8 cellular contexts compared by ENCODE assay signal in the genomic region with DNA sequence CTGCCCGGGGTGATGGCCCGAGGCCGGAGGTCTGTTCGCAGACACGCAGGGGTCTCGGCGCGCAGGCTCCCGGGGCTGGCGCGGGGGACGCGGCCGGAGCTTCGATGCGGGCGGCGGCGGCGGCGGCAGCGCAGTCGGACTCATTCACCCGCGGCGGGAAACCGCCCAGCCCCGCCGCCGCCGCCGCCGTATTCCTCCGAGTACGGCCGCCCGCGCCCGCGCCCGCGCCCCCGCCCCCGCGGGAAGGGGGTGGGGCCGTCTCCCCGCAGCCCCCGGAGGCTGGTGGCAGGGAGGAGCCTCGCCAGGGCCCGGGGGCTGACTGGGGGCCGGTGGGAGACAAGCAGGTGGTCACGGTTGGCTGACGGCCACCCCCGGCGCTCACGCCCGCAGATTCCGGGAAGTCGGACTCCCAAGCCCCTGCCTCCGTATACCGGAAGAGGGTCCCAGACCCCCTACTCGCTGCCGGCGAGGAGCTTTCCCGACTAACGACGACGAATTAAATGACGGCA. TPM values are rescaled to one million over a fixed set of nuclear protein-coding genes. Genes with fewer than 3 reads are reported as not detected.
DNase-seq lines count a peak whose midpoint lies in the region; ATAC-seq and TF ChIP-seq lines count a peak whose summit lies in the region.

A gene with protein sequence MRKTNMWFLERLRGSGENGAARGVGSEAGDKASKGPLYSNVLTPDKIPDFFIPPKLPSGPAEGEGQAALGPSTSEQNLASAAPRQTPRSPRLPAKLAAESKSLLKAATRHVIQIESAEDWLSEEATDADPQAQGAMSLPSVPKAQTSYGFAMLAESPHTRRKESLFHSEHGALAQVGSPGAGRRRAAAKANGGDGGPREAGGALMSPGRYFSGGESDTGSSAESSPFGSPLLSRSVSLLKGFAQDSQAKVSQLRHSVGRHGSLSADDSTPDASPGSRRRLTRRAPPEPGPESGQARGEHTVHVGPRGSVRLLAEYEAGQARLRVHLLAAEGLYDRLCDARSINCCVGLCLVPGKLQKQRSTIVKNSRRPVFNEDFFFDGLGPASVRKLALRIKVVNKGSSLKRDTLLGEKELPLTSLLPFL (minus strand): TSS at position 142 of the 509 bp plus-strand sequence. CDS start 786 bp downstream, outside the sequence.

- intact Hi-C loops in CD14-positive monocyte (cut with micrococcal nuclease), result no loop called here

- DNase-seq in CD14-positive monocyte (ENCODE audit: low spot score), result peak; percentile 33
- peak; percentile 25 for DNase-seq in NCI-H2227 treated with DMSO at 0.1 percent for 48 hours (lab: John Stamatoyannopoulos, UW)
- DNase-seq in astrocyte of the spinal cord (ENCODE audit: low read depth, low spot score), result no peak
- DNase-seq in left kidney (ENCODE audit: low read depth, low spot score), result peak; percentile 80
- no peak for DNase-seq in SIG-M5 treated with dmso at 0.1 percent for 504 hours (lab: John Stamatoyannopoulos, UW; ENCODE audit: unreplicated experiment)
- no peak for DNase-seq in GM20000 (ENCODE audit: low spot score)

- peak within 1 kb of the TSS; percentile 12 for H3K4me3 ChIP-seq in astrocyte of the spinal cord (ENCODE audit: low read depth, low read length)

- peak within 1 kb of the TSS; percentile 34 to 88 for H3K4me3 Mint-ChIP-seq in CD14-positive monocyte
- H3K4me3 Mint-ChIP-seq in stimulated activated naive CD8-positive, alpha-beta T cell treated with anti-CD3 and anti-CD28 coated beads, Interleukin-15, Interleukin-2, amounts not matched to agents 100 ng/mL and 50 ng/mL, for 24 hours, result peak within 1 kb of the TSS; percentile 80

- peaks cover 3% of the 10 kb centered on the region for H3K4me1 Mint-ChIP-seq in CD14-positive monocyte
- peaks cover 6% of the 10 kb centered on the region for H3K4me1 Mint-ChIP-seq in stimulated activated naive CD8-positive, alpha-beta T cell treated with anti-CD3 and anti-CD28 coated beads, Interleukin-15, Interleukin-2, amounts not matched to agents 100 ng/mL and 50 ng/mL, for 24 hours (ENCODE audit: low read depth)

- H3K27ac Mint-ChIP-seq in CD14-positive monocyte, result no peak within 1 kb of the TSS
- no peak within 1 kb of the TSS for H3K27ac Mint-ChIP-seq in stimulated activated naive CD8-positive, alpha-beta T cell treated with anti-CD3 and anti-CD28 coated beads, Interleukin-15, Interleukin-2, amounts not matched to agents 100 ng/mL and 50 ng/mL, for 24 hours

- TF ChIP-seq CTCF in CD14-positive monocyte (IDR thresholded peaks at IDR 0.05), result no peak
- no peak for TF ChIP-seq CTCF in astrocyte of the spinal cord (IDR thresholded peaks at IDR 0.05; ENCODE audit: low read depth, low read length)
- TF ChIP-seq CTCF in GM20000 (IDR thresholded peaks at IDR 0.05; ENCODE audit: extremely low read depth, missing control alignments), result no peak

- no peak for ATAC-seq in GM19328 (IDR thresholded peaks at IDR 0.05; ENCODE audit: unreplicated experiment)

- H3K9me3 Mint-ChIP-seq in CD14-positive monocyte, result peaks cover 0 to 32% (median 10%) of the 10 kb centered on the region in 7 donors
- H3K9me3 Mint-ChIP-seq in stimulated activated naive CD8-positive, alpha-beta T cell treated with anti-CD3 and anti-CD28 coated beads, Interleukin-15, Interleukin-2, amounts not matched to agents 100 ng/mL and 50 ng/mL, for 24 hours, result no peaks in the 10 kb centered on the region

- peaks cover 16 to 43% (median 22%) of the 10 kb centered on the region in 3 donors for H3K27me3 Mint-ChIP-seq in CD14-positive monocyte (ENCODE audit: low read depth in 3 of 3)
- H3K27me3 Mint-ChIP-seq in stimulated activated naive CD8-positive, alpha-beta T cell treated with anti-CD3 and anti-CD28 coated beads, Interleukin-15, Interleukin-2, amounts not matched to agents 100 ng/mL and 50 ng/mL, for 24 hours, result peaks cover 17% of the 10 kb centered on the region

- peaks cover 0 to 2% of the 10 kb centered on the region in 2 donors for H3K36me3 Mint-ChIP-seq in CD14-positive monocyte
- H3K36me3 Mint-ChIP-seq in stimulated activated naive CD8-positive, alpha-beta T cell treated with anti-CD3 and anti-CD28 coated beads, Interleukin-15, Interleukin-2, amounts not matched to agents 100 ng/mL and 50 ng/mL, for 24 hours (ENCODE audit: low read depth), result no peaks in the 10 kb centered on the region

- in situ Hi-C loops in astrocyte of the spinal cord (cut with HindIII; ENCODE audit: low sequenced_read_pairs), result no loop called here

RNA-seq across cellular contexts. Expression of the gene that starts here (rescaled TPM):
- not detected for polyA plus RNA-seq in CD14-positive monocyte

Comparison
In these comparisons a context has a peak if more than half of its experiments do, and no peak if none do; other contexts are left out.
1. Peak in DNase-seq in CD14-positive monocyte; RNA of the gene not detected or under 1 TPM.
2. DNase-seq: peak in NCI-H2227 treated with DMSO at 0.1 percent for 48 hours (single experiment) and left kidney (single experiment); none in astrocyte of the spinal cord (single experiment), SIG-M5 treated with dmso at 0.1 percent for 504 hours (single experiment) and GM20000 (single experiment).